In the genomic region with DNA sequence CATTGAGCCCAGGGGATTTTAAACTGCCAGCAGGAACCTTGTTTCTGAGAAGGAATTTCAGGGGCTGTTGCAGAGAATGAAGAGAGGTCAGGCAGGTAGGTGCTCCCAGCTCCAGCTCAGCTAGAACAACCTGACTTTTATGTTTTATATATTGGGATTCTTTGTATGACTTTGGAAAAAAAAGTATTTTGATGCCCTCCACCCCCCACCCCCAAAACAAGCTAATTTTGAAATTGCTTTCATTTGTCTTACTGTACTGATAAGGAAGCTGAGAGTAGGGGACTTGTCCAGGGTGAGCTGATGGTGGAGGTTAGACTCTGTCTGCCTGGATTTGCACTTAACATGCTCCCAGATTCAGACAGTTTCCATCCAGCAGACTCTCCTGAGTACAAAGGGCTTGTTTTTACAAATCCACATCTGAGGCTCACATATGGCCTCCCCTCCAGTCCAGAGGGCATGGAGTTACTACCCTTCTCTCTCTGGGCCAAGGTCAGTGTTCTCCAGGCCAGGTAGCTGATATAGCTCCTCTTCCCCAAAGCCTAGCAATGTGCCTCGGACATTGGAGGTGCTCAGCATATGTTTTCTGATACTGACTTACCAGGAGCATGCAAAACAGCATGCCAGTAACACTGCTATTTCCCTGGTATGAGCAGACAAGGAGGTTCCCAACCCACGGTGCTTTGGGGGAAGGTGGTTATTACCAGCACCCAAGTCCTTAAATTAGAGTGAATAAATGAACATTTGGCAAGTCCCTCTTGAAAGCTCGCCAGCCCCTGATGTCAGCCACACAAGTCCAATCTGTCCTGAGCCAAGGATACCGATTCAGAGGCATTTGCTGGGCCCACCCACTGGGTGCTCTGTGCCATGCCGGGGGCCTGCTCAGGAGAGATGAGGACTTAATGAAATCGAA, we compare ENCODE assay signal across 13 cellular contexts. TPM values are rescaled to one million over a fixed set of nuclear protein-coding genes. Genes with fewer than 3 reads are reported as not detected.
DNase-seq lines count a peak whose midpoint lies in the region; TF ChIP-seq lines count a peak whose summit lies in the region.
"Had no signal": no experiment of that assay in that cellular context is flagged by ENCODE, and none has a peak within 500 bp of the region (broad histone marks: within the 10 kb centered on the region; RNA-seq: fewer than 3 reads in every experiment).

No MANE protein-coding gene starts in this region.

- peak overlapping the region; percentile 82 for H3K27ac ChIP-seq in epithelial cell of prostate
- H3K27ac ChIP-seq in colonic mucosa = no peak overlapping the region

- no peaks in the 10 kb centered on the region for H3K36me3 Mint-ChIP-seq in osteocyte (ENCODE audit: unreplicated experiment)

- no peaks in the 10 kb centered on the region for H3K27me3 Mint-ChIP-seq in osteocyte (ENCODE audit: unreplicated experiment)
- H3K27me3 Mint-ChIP-seq: B cell had no signal

- peaks cover 7% of the 10 kb centered on the region for H3K27me3 ChIP-seq in colonic mucosa

- no peaks in the 10 kb centered on the region for H3K36me3 ChIP-seq in colonic mucosa

- DNase-seq in DMS 273 treated with DMSO at 0.1 percent for 48 hours (lab: John Stamatoyannopoulos, UW) = peak; percentile 28
- peak; percentile 24 for DNase-seq in NCI-H69 (lab: John Stamatoyannopoulos, UW)
- no peak for DNase-seq in epithelial cell of prostate (ENCODE audit: low read depth, low spot score)
- DNase-seq in osteocyte (ENCODE audit: extremely low spot score, unreplicated experiment) = no peak
- DNase-seq in NCI-H1105 treated with DMSO at 0.1 percent for 48 hours (lab: John Stamatoyannopoulos, UW) = no peak
- DNase-seq in activated CD4-positive, alpha-beta T cell treated with anti-CD3 and anti-CD28 coated beads for 1 hour = no peak
- DNase-seq in colonic mucosa = no peak
- no peak for DNase-seq in NCI-H2081 treated with DMSO at 0.1 percent for 48 hours (lab: John Stamatoyannopoulos, UW)
- DNase-seq: activated naive CD4-positive, alpha-beta T cell treated with anti-CD3 and anti-CD28 coated beads for 36 hours; DMS53; midbrain; NCI-H774 had no signal

- no peak for TF ChIP-seq CTCF in osteocyte (IDR thresholded peaks at IDR 0.05)
- TF ChIP-seq CTCF in colonic mucosa (IDR thresholded peaks at IDR 0.05) = no peak

- no peak overlapping the region for H3K9ac ChIP-seq in colonic mucosa (ENCODE audit: low read depth in 2 of 2, low read length in 2 of 2)

- no peak overlapping the region for H3K4me3 Mint-ChIP-seq in osteocyte (ENCODE audit: unreplicated experiment)
- H3K4me3 Mint-ChIP-seq: activated naive CD4-positive, alpha-beta T cell treated with anti-CD3 and anti-CD28 coated beads for 36 hours had no signal

- H3K27ac Mint-ChIP-seq in osteocyte (ENCODE audit: unreplicated experiment) = peak overlapping the region; percentile 78
- H3K27ac Mint-ChIP-seq: activated naive CD4-positive, alpha-beta T cell treated with anti-CD3 and anti-CD28 coated beads for 36 hours; B cell had no signal

- intact Hi-C loops in colonic mucosa (cut with DNase I) = no loop called here

- H3K9me3 Mint-ChIP-seq in osteocyte (ENCODE audit: unreplicated experiment) = no peaks in the 10 kb centered on the region
- H3K9me3 Mint-ChIP-seq: activated naive CD4-positive, alpha-beta T cell treated with anti-CD3 and anti-CD28 coated beads for 36 hours had no signal

- peaks cover 27% of the 10 kb centered on the region for H3K4me1 Mint-ChIP-seq in osteocyte (ENCODE audit: unreplicated experiment)

- no peaks in the 10 kb centered on the region for H3K4me1 ChIP-seq in colonic mucosa

- no peaks in the 10 kb centered on the region for H3K9me3 ChIP-seq in colonic mucosa

- H3K4me3 ChIP-seq in colonic mucosa = no peak overlapping the region

RNA-seq across cellular contexts. Expression of gene STX1B, which starts 11.3 kb away (rescaled TPM):
- total RNA-seq in osteocyte (1.8 and 4.5 TPM in 2 replicates), colonic mucosa (under 1 TPM; 0.35 to 0.52 TPM)

RNA-seq across cellular contexts. Expression of gene HSD3B7, which starts 14.1 kb away (rescaled TPM):
- total RNA-seq in osteocyte = 7.5 and 7.6 TPM in 2 replicates
- 10 to 100 TPM; 19.0 to 20.9 TPM for total RNA-seq in colonic mucosa

RNA-seq across cellular contexts. Expression of gene STX4, which starts 34.3 kb away (rescaled TPM):
- total RNA-seq in osteocyte = 51.8 and 53.4 TPM in 2 replicates
- total RNA-seq in colonic mucosa = 10 to 100 TPM; 70.8 to 71.4 TPM

RNA-seq across cellular contexts. Expression of gene SETD1A, which starts 41.6 kb away (rescaled TPM):
- total RNA-seq in osteocyte (20.1 and 22.6 TPM in 2 replicates), colonic mucosa (10 to 100 TPM; 11.6 to 15.9 TPM)

RNA-seq across cellular contexts. Expression of gene ORAI3, which starts 50.2 kb away (rescaled TPM):
- total RNA-seq in osteocyte = 25.2 and 30.0 TPM in 2 replicates
- 10 to 100 TPM; 14.3 to 22.1 TPM for total RNA-seq in colonic mucosa

Comparison
In these comparisons a context has a peak if more than half of its experiments do, and no peak if none do; other contexts are left out.
1. DNase-seq: peak in DMS 273 treated with DMSO at 0.1 percent for 48 hours (single experiment) and NCI-H69 (single experiment); none in epithelial cell of prostate (single experiment), osteocyte (single experiment), NCI-H1105 treated with DMSO at 0.1 percent for 48 hours (single experiment), activated CD4-positive, alpha-beta T cell treated with anti-CD3 and anti-CD28 coated beads for 1 hour (single experiment), colonic mucosa (single experiment) and NCI-H2081 treated with DMSO at 0.1 percent for 48 hours (single experiment).